ENCODE assay signal across 33 cellular contexts in the genomic region with DNA sequence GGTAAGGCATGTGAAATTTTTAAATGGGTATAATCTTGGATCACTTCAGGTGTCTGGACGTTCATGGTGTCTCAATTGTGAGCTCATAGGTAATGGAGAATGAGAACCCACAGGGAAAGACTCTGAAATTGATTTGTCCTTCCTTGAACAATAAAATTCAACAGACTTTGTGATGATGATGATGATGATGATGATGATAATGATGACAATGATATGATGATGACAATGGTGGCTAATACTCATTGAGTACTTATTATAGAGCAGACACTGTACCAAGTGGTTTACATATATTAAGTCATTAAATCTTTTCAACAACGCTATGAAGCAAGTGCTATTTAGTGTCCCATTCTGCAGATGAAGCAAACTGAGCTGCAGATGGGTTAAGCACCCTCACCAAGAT.
"Had no signal": no experiment of that assay in that cellular context is flagged by ENCODE, and none has a peak within 500 bp of the region (broad histone marks: within the 10 kb centered on the region; RNA-seq: fewer than 3 reads in every experiment).

No MANE protein-coding gene starts in this region.

- H3K36me3 ChIP-seq: adrenal gland, ascending aorta, brain microvascular endothelial cell, breast epithelium, cardiac muscle cell had no signal

- DNase-seq: activated effector memory CD4-positive, alpha-beta T cell treated with anti-CD3 and anti-CD28 coated beads, Interleukin-2, amount 50 U/mL, for 16 hours; activated effector memory CD4-positive, alpha-beta T cell treated with Interleukin-2 at 50 U/mL for 16 hours; activated gamma-delta T cell; activated gamma-delta T cell treated with Interleukin-2 at 50 U/mL for 16 hours; activated naive CD4-positive, alpha-beta T cell; activated naive CD4-positive, alpha-beta T cell treated with anti-CD3 and anti-CD28 coated beads for 36 hours; activated naive CD4-positive, alpha-beta T cell treated with anti-CD3 and anti-CD28 coated beads, Interleukin-2, amount 10 ng/mL, durations not matched to agents 7 days and 5 days; activated naive CD4-positive, alpha-beta T cell treated with anti-CD3 and anti-CD28 coated beads, Interleukin-2, amount 50 U/mL, for 16 hours; activated naive CD4-positive, alpha-beta T cell treated with Interleukin-2 at 50 U/mL for 16 hours; activated naive CD8-positive, alpha-beta T cell treated with anti-CD3 and anti-CD28 coated beads for 36 hours; activated naive CD8-positive, alpha-beta T cell treated with anti-CD3 and anti-CD28 coated beads, Interleukin-2, amount 10 ng/mL, durations not matched to agents 7 days and 5 days; activated naive CD8-positive, alpha-beta T cell treated with anti-CD3 and anti-CD28 coated beads, Interleukin-2, amount 50 U/mL, for 24 hours; activated T-cell treated with anti-CD3 and anti-CD28 coated beads, Interleukin-2, amount 50 U/mL, for 4 hours; activated T-cell treated with anti-CD3 and anti-CD28 coated beads, Interleukin-2, amount 50 U/mL, for 48 hours; activated T-cell treated with anti-CD3 and anti-CD28 coated beads, Interleukin-2, amount 50 U/mL, for 72 hours; adrenal gland; amniotic stem cell; amygdala; anterior cingulate cortex; aorta; body of pancreas; brain microvascular endothelial cell; caudate nucleus; central memory CD4-positive, alpha-beta T cell; cerebellar nuclear complex had no signal

- H3K27me3 ChIP-seq: adrenal gland, ascending aorta, body of pancreas, brain microvascular endothelial cell, breast epithelium, cardiac muscle cell had no signal

- H3K4me3 ChIP-seq: adrenal gland, ascending aorta, body of pancreas, breast epithelium, cardiac muscle cell had no signal

- H3K27ac ChIP-seq: adrenal gland, ascending aorta, body of pancreas, brain microvascular endothelial cell, breast epithelium, cardiac muscle cell had no signal

- FAIRE-seq: astrocyte, bronchial epithelial cell, colon had no signal

- ATAC-seq: activated naive CD4-positive, alpha-beta T cell treated with anti-CD3 and anti-CD28 coated beads, Interleukin-2, amount 50 U/mL, for 72 hours; activated naive CD8-positive, alpha-beta T cell treated with anti-CD3 and anti-CD28 coated beads, Interleukin-2, amount 50 U/mL, for 24 hours; activated T-cell treated with anti-CD3 and anti-CD28 coated beads, Interleukin-2, amount 50 U/mL, for 4 hours; activated T-cell treated with anti-CD3 and anti-CD28 coated beads, Interleukin-2, amount 50 U/mL, for 72 hours; activated T-helper 17 cell treated with anti-CD3 and anti-CD28 coated beads, Interleukin-2, amount 50 U/mL, for 72 hours; body of pancreas had no signal

- H3K4me1 ChIP-seq: adrenal gland, ascending aorta, body of pancreas, breast epithelium had no signal

- H3K9me3 ChIP-seq: adrenal gland, ascending aorta, body of pancreas, breast epithelium had no signal
